In the genomic region with DNA sequence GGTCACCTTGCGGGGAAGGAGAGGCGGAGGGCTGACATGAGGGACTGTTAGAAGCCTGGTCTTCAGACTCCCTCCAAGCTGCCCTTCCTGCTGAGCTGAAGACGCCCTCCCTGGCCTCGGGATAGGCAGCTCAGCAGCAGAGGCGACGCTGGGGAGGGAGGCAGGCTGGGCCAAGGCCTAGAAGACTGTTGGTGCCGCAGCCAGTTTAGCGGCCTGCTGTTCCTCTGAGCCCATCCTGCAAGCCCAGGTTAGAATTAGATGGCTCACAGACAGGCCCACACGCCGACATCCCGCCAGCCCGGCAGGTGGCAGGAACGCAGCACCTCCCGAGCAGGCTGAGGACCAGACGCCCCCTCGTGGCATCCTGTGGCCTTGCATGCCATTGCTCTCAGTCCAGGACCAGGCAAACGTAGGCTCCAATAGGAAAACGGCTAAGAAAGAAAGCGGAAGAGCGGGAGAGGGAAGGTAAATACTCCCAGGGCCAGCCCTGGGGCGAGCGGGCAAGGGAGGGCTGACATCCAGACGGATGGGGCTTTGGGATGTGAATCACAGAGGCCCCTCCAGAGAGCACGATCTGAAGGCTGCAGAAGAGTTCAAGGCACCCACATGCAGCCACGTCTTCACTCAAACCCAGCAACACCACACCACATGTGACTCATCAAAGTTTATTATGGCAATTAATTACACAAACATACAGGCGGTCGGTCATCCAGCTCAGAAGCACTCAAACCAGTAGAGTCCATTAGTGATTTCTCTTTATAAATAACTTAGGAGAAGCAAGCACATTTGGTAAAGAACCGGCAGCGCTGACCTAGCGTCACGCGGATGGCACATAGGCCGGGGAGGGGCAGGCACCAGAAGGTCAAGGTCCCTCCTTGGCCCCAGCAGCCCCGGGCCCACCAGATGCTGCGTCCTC, we compare ENCODE assay signal across 8 cellular contexts. TPM values are rescaled to one million over a fixed set of nuclear protein-coding genes. Genes with fewer than 3 reads are reported as not detected.
DNase-seq lines count a peak whose midpoint lies in the region; ATAC-seq and TF ChIP-seq lines count a peak whose summit lies in the region.

No MANE protein-coding gene starts in this region.

- H3K9ac ChIP-seq in mammary epithelial cell (ENCODE audit: insufficient read depth, low read length): no peak overlapping the region

- H3K27me3 ChIP-seq in mammary epithelial cell (ENCODE audit: insufficient read depth, low read length): no peaks in the 10 kb centered on the region

- H3K4me3 ChIP-seq in mammary epithelial cell (replicated peaks in 1 of 3; ENCODE audit: insufficient read depth in 1 of 3, low read depth in 2 of 3, low read length in 3 of 3): peak overlapping the region in 1 of 3 experiments; percentile 6

- H2AFZ ChIP-seq in mammary epithelial cell (ENCODE audit: low read depth, low read length): peak overlapping the region; percentile 68

- no peaks in the 10 kb centered on the region for H3K36me3 ChIP-seq in mammary epithelial cell (ENCODE audit: insufficient read depth, low read length)

- H3K4me1 Mint-ChIP-seq in T-helper 17 cell: peaks cover 15% of the 10 kb centered on the region

- H3K27ac ChIP-seq in mammary epithelial cell (ENCODE audit: insufficient read depth, low read depth, low read length): peak overlapping the region; percentile 9

- H3K4me2 ChIP-seq in mammary epithelial cell (ENCODE audit: insufficient read depth, low read depth, low read length): peak overlapping the region; percentile 47

- BruUV-seq in mammary epithelial cell (replicated peaks; lab: Mats Ljungman, UMichigan): TSS peak; percentile 50

- peak overlapping the region; percentile 94 for H3K4me3 Mint-ChIP-seq in T-helper 17 cell

- WGBS in mammary epithelial cell (ENCODE audit: low coverage, missing lambda C conversion rate): 28% methylated on average over 28 of the region's 35 CpGs

- H3K27ac Mint-ChIP-seq in T-helper 17 cell: peak overlapping the region; percentile 97

- in situ Hi-C loops in mammary epithelial cell (cut with MboI; ENCODE audit: low sequenced_read_pairs in 2 of 2): no loop called here

- DNase-seq in T-helper 17 cell (peak; percentile 82 to 88 (median 83)), mammary epithelial cell (peak; percentile 80), kidney tubule cell (ENCODE audit: low spot score) (peak; percentile 89), NCI-H2107 treated with DMSO at 0.1 percent for 48 hours (lab: John Stamatoyannopoulos, UW; ENCODE audit: unreplicated experiment) (no peak)
- peak; percentile 91 for DNase-seq in stimulated activated CD4-positive, alpha-beta T cell treated with anti-CD3 and anti-CD28 coated beads, Interleukin-1b, Interleukin-23, amount 100 ng/mL, for 48 hours

- H3K4me1 ChIP-seq in mammary epithelial cell (ENCODE audit: insufficient read depth, low read length): peaks cover 11% of the 10 kb centered on the region

- dilution Hi-C loops in mammary epithelial cell (cut with HindIII; ENCODE audit: low sequenced_read_pairs): loop anchor here (5.0 kb wide), 1 partner anchor 103 kb away; no protein-coding TSS in a partner anchor

- CTCF ChIA-PET in mammary epithelial cell (lab: Charles Lee; ENCODE audit: low non-redundant PET): interaction anchor here (0.5 kb wide), 1 partner anchor 215 kb away, joined by 3 read pairs; no protein-coding TSS in a partner anchor

- H3K9me3 ChIP-seq in T-helper 17 cell (ENCODE audit: control insufficient read depth, low read length, poor library complexity, severe bottlenecking): no peaks in the 10 kb centered on the region
- H3K9me3 ChIP-seq in mammary epithelial cell (replicated peaks; ENCODE audit: insufficient read depth, low read length): no peaks in the 10 kb centered on the region

- intact Hi-C loops in mammary epithelial cell (cut with micrococcal nuclease): loop anchor here (1.0 to 5.0 kb wide), 8 partner anchors 23 to 355 kb away; a partner anchor contains a TSS

- no peaks in the 10 kb centered on the region for H4K20me1 ChIP-seq in mammary epithelial cell (ENCODE audit: insufficient read depth, low read length)

- no peaks in the 10 kb centered on the region for H3K79me2 ChIP-seq in mammary epithelial cell (ENCODE audit: insufficient read depth, low read length)

- TF ChIP-seq CTCF in mammary epithelial cell (conservative IDR thresholded peaks at IDR 0.05 in 1 of 2, IDR thresholded peaks at IDR 0.05 in 1 of 2; ENCODE audit: extremely low read depth in 1 of 2, insufficient read depth in 1 of 2, low read depth in 1 of 2, low read length in 2 of 2): peak; percentile 99 to 100

- ATAC-seq in GM18517 (IDR thresholded peaks at IDR 0.05; ENCODE audit: unreplicated experiment) (peak; percentile 83), HG03060 (IDR thresholded peaks at IDR 0.05; ENCODE audit: low read depth, unreplicated experiment) (peak; percentile 77), T-helper 17 cell (peak; percentile 87), HG02973 (IDR thresholded peaks at IDR 0.05; ENCODE audit: unreplicated experiment) (no peak)

- H3K36me3 Mint-ChIP-seq in T-helper 17 cell (ENCODE audit: low read depth): peaks cover 2% of the 10 kb centered on the region

- H3K27me3 Mint-ChIP-seq in T-helper 17 cell: no peaks in the 10 kb centered on the region

RNA-seq across cellular contexts. Expression of a gene that starts 27.6 kb away (rescaled TPM):
- 100 to 1,000 TPM; 310 to 362 TPM for total RNA-seq in T-helper 17 cell
- total RNA-seq in mammary epithelial cell: not detected
- not detected for polyA plus RNA-seq in mammary epithelial cell
- not detected for polyA minus RNA-seq in mammary epithelial cell

RNA-seq across cellular contexts. Expression of a gene that starts 31.4 kb away (rescaled TPM):
- total RNA-seq in T-helper 17 cell (1 to 10 TPM; 3.5 to 5.6 TPM), mammary epithelial cell (10 to 100 TPM; 10.7 to 17.1 TPM)
- 9.9 TPM for polyA plus RNA-seq in mammary epithelial cell
- 9.6 TPM for polyA minus RNA-seq in mammary epithelial cell

Comparison
In these comparisons a context has a peak if more than half of its experiments do, and no peak if none do; other contexts are left out.
1. RNA of a gene that starts 27.6 kb away (total RNA-seq): 310 to 362 TPM in T-helper 17 cell; not detected in mammary epithelial cell; every median in the first group is over 100 times any median in the second.